In the genomic region with DNA sequence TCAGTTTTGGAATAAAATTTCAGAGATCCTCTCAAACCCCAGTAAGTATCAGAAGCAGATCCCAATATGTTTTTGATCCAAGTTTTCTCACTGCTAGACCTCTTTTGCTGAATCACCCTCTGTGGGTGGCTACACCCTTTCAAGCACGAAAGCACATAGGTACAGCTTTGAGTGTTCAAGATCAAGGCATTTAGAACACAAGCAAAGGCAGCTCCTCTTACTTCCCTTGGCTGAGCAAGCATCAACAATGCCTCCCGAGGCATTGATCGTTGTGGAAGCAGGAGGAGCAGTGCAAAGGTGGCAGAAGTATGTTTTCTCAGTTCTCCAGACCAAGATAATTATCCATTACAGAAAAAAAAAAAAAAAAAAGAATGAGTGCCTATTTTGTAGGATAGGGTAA, we compare ENCODE assay signal across 1 cellular context.
TF ChIP-seq lines count a peak whose summit lies in the region.

No MANE protein-coding gene starts in this region.

TF ChIP-seq in K562, 482 proteins besides CTCF, POLR2A, EP300 and RAD21 (continued from another document):
- TF ChIP-seq, protein P1, sequence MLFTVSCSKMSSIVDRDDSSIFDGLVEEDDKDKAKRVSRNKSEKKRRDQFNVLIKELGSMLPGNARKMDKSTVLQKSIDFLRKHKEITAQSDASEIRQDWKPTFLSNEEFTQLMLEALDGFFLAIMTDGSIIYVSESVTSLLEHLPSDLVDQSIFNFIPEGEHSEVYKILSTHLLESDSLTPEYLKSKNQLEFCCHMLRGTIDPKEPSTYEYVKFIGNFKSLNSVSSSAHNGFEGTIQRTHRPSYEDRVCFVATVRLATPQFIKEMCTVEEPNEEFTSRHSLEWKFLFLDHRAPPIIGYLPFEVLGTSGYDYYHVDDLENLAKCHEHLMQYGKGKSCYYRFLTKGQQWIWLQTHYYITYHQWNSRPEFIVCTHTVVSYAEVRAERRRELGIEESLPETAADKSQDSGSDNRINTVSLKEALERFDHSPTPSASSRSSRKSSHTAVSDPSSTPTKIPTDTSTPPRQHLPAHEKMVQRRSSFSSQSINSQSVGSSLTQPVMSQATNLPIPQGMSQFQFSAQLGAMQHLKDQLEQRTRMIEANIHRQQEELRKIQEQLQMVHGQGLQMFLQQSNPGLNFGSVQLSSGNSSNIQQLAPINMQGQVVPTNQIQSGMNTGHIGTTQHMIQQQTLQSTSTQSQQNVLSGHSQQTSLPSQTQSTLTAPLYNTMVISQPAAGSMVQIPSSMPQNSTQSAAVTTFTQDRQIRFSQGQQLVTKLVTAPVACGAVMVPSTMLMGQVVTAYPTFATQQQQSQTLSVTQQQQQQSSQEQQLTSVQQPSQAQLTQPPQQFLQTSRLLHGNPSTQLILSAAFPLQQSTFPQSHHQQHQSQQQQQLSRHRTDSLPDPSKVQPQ (CRISPR knock-in tag; IDR thresholded peaks at IDR 0.05; ENCODE audit: borderline replicate concordance): no peak
- TF ChIP-seq ZNF311 (CRISPR knock-in tag; IDR thresholded peaks at IDR 0.05): no peak
TF ChIP-seq in K562: peak in this region for 3.
